Comparison of ENCODE assay signal across 10 cellular contexts in genomic region chr20:49790077-49790798, GRCh38. TPM values are rescaled to one million over a fixed set of nuclear protein-coding genes. Genes with fewer than 3 reads are reported as not detected.
DNase-seq lines count a peak whose midpoint lies in the region; TF ChIP-seq lines count a peak whose summit lies in the region.
"Had no signal": no experiment of that assay in that cellular context is flagged by ENCODE, and none has a peak within 500 bp of the region (broad histone marks: within the 10 kb centered on the region; RNA-seq: fewer than 3 reads in every experiment).

No MANE protein-coding gene starts in this region.

- CTCF ChIA-PET in PC-9 (lab: Charles Lee), result interaction anchor here (0.7 kb wide), 1 partner anchor 330 kb away, joined by 6 read pairs; no protein-coding TSS in a partner anchor

- no peak for TF ChIP-seq CTCF in PC-9 (conservative IDR thresholded peaks at IDR 0.05)
- TF ChIP-seq CTCF in fibroblast of lung (conservative IDR thresholded peaks at IDR 0.05 in 1 of 2, IDR thresholded peaks at IDR 0.05 in 1 of 2; ENCODE audit: low read depth in 1 of 2, low read length in 2 of 2), result no peak
- TF ChIP-seq CTCF in parathyroid adenoma (IDR thresholded peaks at IDR 0.05), result no peak

- H3K36me3 ChIP-seq in PC-9 (ENCODE audit: low read depth), result 0 out of 2 replicates have a peak, but pooled peaks cover 4% of the 10 kb centered on the region
- H3K36me3 ChIP-seq in fibroblast of lung (ENCODE audit: control insufficient read depth, insufficient read depth, low read length), result no peaks in the 10 kb centered on the region
- no peaks in the 10 kb centered on the region for H3K36me3 ChIP-seq in parathyroid adenoma (ENCODE audit: control insufficient read depth, insufficient read depth, low read length)

- H4K20me1 ChIP-seq in PC-9 (ENCODE audit: insufficient read depth), result no peaks in the 10 kb centered on the region
- no peaks in the 10 kb centered on the region for H4K20me1 ChIP-seq in fibroblast of lung (ENCODE audit: control insufficient read depth, extremely low read depth, insufficient read depth, low read length)

- H3K9me3 ChIP-seq in PC-9 (ENCODE audit: insufficient read depth, low read depth) (no peaks in the 10 kb centered on the region), fibroblast of lung (ENCODE audit: control insufficient read depth, insufficient read depth, low read depth, low read length) (no peaks in the 10 kb centered on the region), parathyroid adenoma (ENCODE audit: control insufficient read depth, low read length) (no peaks in the 10 kb centered on the region)

- peaks cover 67% of the 10 kb centered on the region for H3F3A ChIP-seq in PC-9 (ENCODE audit: insufficient read depth, low read depth)

- H3K4me2 ChIP-seq in PC-9, result peak overlapping the region; percentile 55
- H3K4me2 ChIP-seq in fibroblast of lung (ENCODE audit: extremely low read depth, insufficient read depth, low read length), result no peak overlapping the region
- H3K4me2 ChIP-seq in parathyroid adenoma (ENCODE audit: low read length), result no peak overlapping the region

- H3K9me2 ChIP-seq in PC-9 (ENCODE audit: insufficient read depth), result no peaks in the 10 kb centered on the region

- H3K27me3 ChIP-seq in PC-9 (ENCODE audit: insufficient read depth, low read depth) (no peaks in the 10 kb centered on the region), fibroblast of lung (ENCODE audit: control insufficient read depth, insufficient read depth, low read length) (no peaks in the 10 kb centered on the region), parathyroid adenoma (ENCODE audit: control insufficient read depth, insufficient read depth, low read length) (no peaks in the 10 kb centered on the region)

- H3K27ac ChIP-seq in PC-9 (peak overlapping the region; percentile 97), fibroblast of lung (ENCODE audit: insufficient read depth, low read length) (peak overlapping the region; percentile 4), parathyroid adenoma (peak overlapping the region; percentile 62)

- H3K4me3 ChIP-seq in PC-9 (no peak overlapping the region), fibroblast of lung (replicated peaks in 1 of 4; ENCODE audit: control extremely low read depth in 1 of 4, insufficient read depth in 1 of 4, low read depth in 3 of 4, low read length in 4 of 4) (no peak overlapping the region), parathyroid adenoma (ENCODE audit: low read depth, low read length) (no peak overlapping the region)

- H2AFZ ChIP-seq in PC-9 (no peak overlapping the region), fibroblast of lung (ENCODE audit: low read length) (no peak overlapping the region), parathyroid adenoma (peak overlapping the region; percentile 91)

- H3K9ac ChIP-seq in fibroblast of lung (ENCODE audit: insufficient read depth, low read length), result no peak overlapping the region
- H3K9ac ChIP-seq in parathyroid adenoma, result no peak overlapping the region

- H3K79me2 ChIP-seq in PC-9 (ENCODE audit: low read depth) (no peaks in the 10 kb centered on the region), fibroblast of lung (ENCODE audit: control insufficient read depth, insufficient read depth, low read length) (no peaks in the 10 kb centered on the region), parathyroid adenoma (no peaks in the 10 kb centered on the region)

- intact Hi-C loops in PC-9 (cut with micrococcal nuclease; ENCODE audit: unreplicated experiment), result no loop called here

- DNase-seq in EH (ENCODE audit: low read depth) (peak; percentile 93), PC-9 (peak; percentile 33 to 99), fibroblast of lung (ENCODE audit: low read depth in 2 of 2) (peak in 1 of 2 donors; percentile 57), H4 (ENCODE audit: low spot score) (no peak), GDM1 (lab: John Stamatoyannopoulos, UW) (no peak), cerebellum (ENCODE audit: low spot score) (no peak)
- no peak for DNase-seq in activated CD8-positive, alpha-beta memory T cell treated with anti-CD3 and anti-CD28 coated beads, Interleukin-2, amount 50 U/mL, for 48 hours
- DNase-seq: activated CD4-positive, alpha-beta T cell treated with anti-CD3 and anti-CD28 coated beads, Interleukin-2, amount 10 ng/mL, durations not matched to agents 24 days and 14 days; NCI-H345 had no signal

- POLR2A ChIA-PET in PC-9 (lab: Charles Lee; ENCODE audit: unreplicated experiment), result interaction anchor here (0.5 to 0.7 kb wide), 4 partner anchors 12 to 104 kb away, joined by 3 to 9 read pairs (median 4); no protein-coding TSS in a partner anchor

- BruUV-seq in PC-9 (replicated peaks; lab: Mats Ljungman, UMichigan), result TSS peak; percentile 87

- H3K4me1 ChIP-seq in PC-9 (replicated peaks; ENCODE audit: insufficient read depth) (peaks cover 79% of the 10 kb centered on the region), fibroblast of lung (ENCODE audit: control insufficient read depth, extremely low read depth, insufficient read depth, low read length) (no peaks in the 10 kb centered on the region), parathyroid adenoma (peaks cover 12% of the 10 kb centered on the region)

RNA-seq across cellular contexts. Expression of gene SLC9A8, which starts 22.4 kb away (rescaled TPM):
- total RNA-seq in PC-9 (2021), result 12.7 and 21.4 TPM in 2 replicates
- total RNA-seq in fibroblast of lung, result 6.9 and 15.5 TPM in 2 replicates
- polyA plus RNA-seq in fibroblast of lung, result 2.4 and 2.7 TPM in 2 replicates
- 4.4 and 4.7 TPM in 2 replicates for polyA plus RNA-seq in fibroblast of lung (2012)
- 9.2 and 13.7 TPM in 2 replicates for polyA minus RNA-seq in fibroblast of lung (ENCODE audit: low replicate concordance)
- total RNA-seq in H4 (2014; rRNA removed; shearing (Covaris generic)), result 4.9 TPM in 2 replicates
- 8.7 TPM for total RNA-seq in cerebellum

Comparison
In these comparisons a context has a peak if more than half of its experiments do, and no peak if none do; other contexts are left out.
1. DNase-seq: peak in EH (single experiment) and PC-9 (2 of 2); none in activated CD8-positive, alpha-beta memory T cell treated with anti-CD3 and anti-CD28 coated beads, Interleukin-2, amount 50 U/mL, for 48 hours (single experiment), H4 (single experiment), GDM1 (single experiment) and cerebellum (single experiment).
2. H3K27ac ChIP-seq: peak in every context shown above with its lines; median percentile 97 in PC-9; 62 in parathyroid adenoma; 4 in fibroblast of lung.